19 cellular contexts compared by ENCODE assay signal in genomic region chr10:7248148-7248547, GRCh38.
DNase-seq lines count a peak whose midpoint lies in the region; ATAC-seq and TF ChIP-seq lines count a peak whose summit lies in the region.
"Had no signal": no experiment of that assay in that cellular context is flagged by ENCODE, and none has a peak within 500 bp of the region (broad histone marks: within the 10 kb centered on the region; RNA-seq: fewer than 3 reads in every experiment).

No MANE protein-coding gene starts in this region.

- H3K27ac ChIP-seq in SK-N-SH (ENCODE audit: low read depth in 2 of 2, low read length in 1 of 2), result peak overlapping the region in 1 of 2 experiments; percentile 95; a peak in 2 of 4 replicates
- H3K27ac ChIP-seq: A549, C4-2B had no signal

- intact Hi-C loops in natural killer cell (cut with micrococcal nuclease), result loop anchor here (5.0 to 10.0 kb wide), 2 partner anchors 123 to 756 kb away; no protein-coding TSS in a partner anchor

- H3K79me2 ChIP-seq in SK-N-SH (ENCODE audit: insufficient read depth), result no peaks in the 10 kb centered on the region

- no peaks in the 10 kb centered on the region for H4K20me1 ChIP-seq in SK-N-SH (ENCODE audit: insufficient read depth)

- POLR2A ChIA-PET in SK-N-SH (lab: Yijun Ruan, JAX), result no interaction called here

- peaks cover 0 to 31% of the 10 kb centered on the region in 2 experiments; a peak in 2 of 4 replicates for H3K4me1 ChIP-seq in SK-N-SH (ENCODE audit: control insufficient read depth in 1 of 2, insufficient read depth in 2 of 2, low read depth in 1 of 2, low read length in 1 of 2)
- H3K4me1 ChIP-seq: A549, Caco-2, HAP-1 had no signal

- H2AFZ ChIP-seq in SK-N-SH (ENCODE audit: low read depth), result no peak overlapping the region

- TF ChIP-seq CTCF in natural killer cell (IDR thresholded peaks at IDR 0.05) (no peak), SK-N-SH (IDR thresholded peaks at IDR 0.05) (no peak), nephron progenitor cell (IDR thresholded peaks at IDR 0.05) (no peak)

- no peaks in the 10 kb centered on the region for H3K9me3 ChIP-seq in SK-N-SH
- H3K9me3 ChIP-seq: A549, Caco-2, HAP-1 had no signal

- no peaks in the 10 kb centered on the region for H3K27me3 ChIP-seq in SK-N-SH (ENCODE audit: insufficient read depth)

- 35% methylated on average over 8 of the region's 8 CpGs for WGBS in SK-N-SH (ENCODE audit: low lambda C conversion rate)

- DNase-seq in natural killer cell, result no peak
- DNase-seq in natural killer cell treated with Interleukin-12 subunit alpha and Interleukin-12 subunit beta and Interleukin-15 and Interleukin-18, amount 100 ng/mL, for 72 hours (ENCODE audit: low spot score), result no peak
- DNase-seq in SK-N-SH, result peak; percentile 46
- no peak for DNase-seq in nephron progenitor cell
- no peak for DNase-seq in NCI-H2227 treated with DMSO at 0.1 percent for 48 hours (lab: John Stamatoyannopoulos, UW)
- DNase-seq in NCI-H774 (lab: John Stamatoyannopoulos, UW), result no peak
- DNase-seq: 8988T; ACHN; AML-193; Caco-2; CD4-positive, CD25-positive, alpha-beta regulatory T cell; CD8-positive, alpha-beta T cell; DMS153; DND-41; GOT3; HFFc6 had no signal

- no peak overlapping the region for H3K4me2 ChIP-seq in SK-N-SH
- H3K4me2 ChIP-seq: A549 had no signal

- peak in 1 of 2 experiments; percentile 93; a peak in 2 of 4 replicates for TF ChIP-seq EP300 in SK-N-SH (IDR thresholded peaks at IDR 0.05; ENCODE audit: borderline replicate concordance in 1 of 2, low read depth in 1 of 2, low read length in 1 of 2)

- ATAC-seq in natural killer cell, result no peak
- ATAC-seq in natural killer cell treated with Interleukin-12 subunit alpha and Interleukin-12 subunit beta and Interleukin-15 and Interleukin-18, amount 100 ng/mL, for 72 hours, result no peak
- ATAC-seq: A549; CD8-positive, alpha-beta T cell had no signal

- peak overlapping the region in 1 of 2 experiments; percentile 17; a peak in 1 of 4 replicates for H3K4me3 ChIP-seq in SK-N-SH (ENCODE audit: low read depth in 2 of 2, low read length in 1 of 2)
- H3K4me3 ChIP-seq: A549, HAP-1 had no signal

- H3K27ac Mint-ChIP-seq in natural killer cell (no peak overlapping the region), nephron progenitor cell (peak overlapping the region; percentile 21)
- peak overlapping the region in 1 of 2 donors; percentile 48 for H3K27ac Mint-ChIP-seq in natural killer cell treated with Interleukin-12 subunit alpha and Interleukin-12 subunit beta and Interleukin-15 and Interleukin-18, amount 100 ng/mL, for 72 hours
- H3K27ac Mint-ChIP-seq: CD4-positive, CD25-positive, alpha-beta regulatory T cell; CD8-positive, alpha-beta T cell; HFFc6 had no signal

- H3K36me3 Mint-ChIP-seq in natural killer cell, result no peaks in the 10 kb centered on the region
- peaks cover 25% of the 10 kb centered on the region for H3K36me3 Mint-ChIP-seq in natural killer cell treated with Interleukin-12 subunit alpha and Interleukin-12 subunit beta and Interleukin-15 and Interleukin-18, amount 100 ng/mL, for 72 hours
- H3K36me3 Mint-ChIP-seq in nephron progenitor cell (ENCODE audit: low read depth), result peaks cover 30% of the 10 kb centered on the region

- peaks cover 0 to 1% of the 10 kb centered on the region in 2 experiments for H3K36me3 ChIP-seq in SK-N-SH (replicated peaks in 1 of 2; ENCODE audit: control insufficient read depth in 1 of 2, insufficient read depth in 2 of 2, low read length in 1 of 2)

- H3K27me3 Mint-ChIP-seq in natural killer cell (ENCODE audit: low read depth in 2 of 2) (no peaks in the 10 kb centered on the region), nephron progenitor cell (ENCODE audit: low read depth, poor library complexity) (peaks cover 3% of the 10 kb centered on the region)
- H3K27me3 Mint-ChIP-seq in natural killer cell treated with Interleukin-12 subunit alpha and Interleukin-12 subunit beta and Interleukin-15 and Interleukin-18, amount 100 ng/mL, for 72 hours, result no peaks in the 10 kb centered on the region
- H3K27me3 Mint-ChIP-seq: CD4-positive, CD25-positive, alpha-beta regulatory T cell had no signal

- no peaks in the 10 kb centered on the region for H3F3A ChIP-seq in SK-N-SH (replicated peaks; ENCODE audit: insufficient read depth)

- no peak overlapping the region for H3K9ac ChIP-seq in SK-N-SH

- H3K4me1 Mint-ChIP-seq in natural killer cell (peaks cover 52 to 55% of the 10 kb centered on the region in 2 donors), nephron progenitor cell (peaks cover 43% of the 10 kb centered on the region)
- H3K4me1 Mint-ChIP-seq in natural killer cell treated with Interleukin-12 subunit alpha and Interleukin-12 subunit beta and Interleukin-15 and Interleukin-18, amount 100 ng/mL, for 72 hours (ENCODE audit: low read depth in 2 of 2), result peaks cover 45 to 50% of the 10 kb centered on the region in 2 donors

- TF ChIP-seq RAD21 in SK-N-SH (IDR thresholded peaks at IDR 0.05; ENCODE audit: low read length), result peak; percentile 37; the same call in 1 of the 2 replicates

- H3K9me2 ChIP-seq in SK-N-SH, result no peaks in the 10 kb centered on the region

- CTCF ChIA-PET in SK-N-SH (lab: Yijun Ruan, JAX), result interaction anchor here (0.8 to 1.0 kb wide), 2 partner anchors 20 to 127 kb away, joined by 3 read pairs; no protein-coding TSS in a partner anchor

- H3K4me3 Mint-ChIP-seq in natural killer cell (peak overlapping the region; percentile 13), nephron progenitor cell (peak overlapping the region; percentile 12)
- no peak overlapping the region for H3K4me3 Mint-ChIP-seq in natural killer cell treated with Interleukin-12 subunit alpha and Interleukin-12 subunit beta and Interleukin-15 and Interleukin-18, amount 100 ng/mL, for 72 hours
- H3K4me3 Mint-ChIP-seq: CD4-positive, CD25-positive, alpha-beta regulatory T cell; CD8-positive, alpha-beta T cell; HFFc6 had no signal

- H3K9me3 Mint-ChIP-seq in natural killer cell (no peaks in the 10 kb centered on the region), nephron progenitor cell (no peaks in the 10 kb centered on the region)
- H3K9me3 Mint-ChIP-seq in natural killer cell treated with Interleukin-12 subunit alpha and Interleukin-12 subunit beta and Interleukin-15 and Interleukin-18, amount 100 ng/mL, for 72 hours, result no peaks in the 10 kb centered on the region
- H3K9me3 Mint-ChIP-seq: CD4-positive, CD25-positive, alpha-beta regulatory T cell; CD8-positive, alpha-beta T cell had no signal

TF ChIP-seq in SK-N-SH, 30 proteins besides CTCF, POLR2A, EP300 and RAD21 (continues in another document):
- no peak for TF ChIP-seq IRF3 (IDR thresholded peaks at IDR 0.05; ENCODE audit: low read depth, low read length)
- no peak; the same call in 1 of the 2 replicates for TF ChIP-seq RCOR1 (IDR thresholded peaks at IDR 0.05; ENCODE audit: low read length)
- no peak for TF ChIP-seq RXRA (IDR thresholded peaks at IDR 0.05; ENCODE audit: borderline replicate concordance, low read depth)
- TF ChIP-seq USF1 (IDR thresholded peaks at IDR 0.05; ENCODE audit: borderline replicate concordance, low read depth), result no peak
- TF ChIP-seq GABPA (IDR thresholded peaks at IDR 0.05; ENCODE audit: low read depth), result no peak
- no peak; the same call in 1 of the 2 replicates for TF ChIP-seq PBX3 (IDR thresholded peaks at IDR 0.05)
- no peak for TF ChIP-seq ZBTB33 (IDR thresholded peaks at IDR 0.05; ENCODE audit: borderline replicate concordance, low read depth)
- TF ChIP-seq MEF2A (IDR thresholded peaks at IDR 0.05; ENCODE audit: borderline replicate concordance, low read depth), result no peak
